ENCODE assay signal across 18 cellular contexts in the genomic region with DNA sequence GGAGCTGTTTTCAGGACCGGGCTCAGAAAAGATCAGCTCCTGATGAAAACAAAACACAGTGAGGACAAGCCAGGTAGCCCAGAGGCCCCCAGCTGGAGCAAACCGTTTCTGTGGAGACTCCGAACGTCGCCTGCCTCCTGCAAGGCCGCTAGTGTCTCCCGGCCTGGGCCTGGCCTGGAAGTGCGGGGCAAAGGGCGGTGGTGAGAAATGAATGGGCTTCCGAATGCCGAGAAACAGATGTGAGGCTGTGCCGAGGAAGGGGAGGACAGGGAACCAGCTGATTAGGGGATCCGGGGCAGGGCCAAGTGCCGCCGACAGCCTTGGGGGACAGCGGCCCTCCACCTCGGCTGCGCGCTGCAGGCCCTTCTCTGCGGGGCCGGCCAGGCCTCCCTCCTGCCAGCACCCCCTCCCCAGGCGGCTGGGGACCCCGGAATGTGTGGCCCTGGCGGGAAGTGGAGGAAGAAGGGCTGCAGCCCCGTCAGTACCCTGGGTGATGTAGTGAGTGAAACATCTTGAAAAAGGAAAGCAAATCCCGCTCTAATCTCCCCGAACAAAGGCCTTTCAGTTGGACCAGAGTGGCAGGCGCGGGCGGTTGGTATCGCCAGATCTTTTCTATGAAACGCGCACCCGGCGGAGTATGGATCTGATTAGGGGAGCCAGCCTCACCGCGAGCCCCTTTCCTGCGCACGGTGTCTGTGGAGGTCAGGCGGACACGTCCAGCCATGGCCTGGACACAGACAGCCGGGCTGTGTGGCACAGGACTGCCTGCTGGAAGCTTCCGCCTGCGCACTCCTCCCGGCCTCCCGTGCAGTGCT. TPM values are rescaled to one million over a fixed set of nuclear protein-coding genes. Genes with fewer than 3 reads are reported as not detected.
A peak's percentile ranks its signal among the peaks of the same experiment; 100 is the strongest.
DNase-seq lines count a peak whose midpoint lies in the region; ATAC-seq, FAIRE-seq and TF ChIP-seq lines count a peak whose summit lies in the region.
"Had no signal": no experiment of that assay in that cellular context is flagged by ENCODE, and none has a peak within 500 bp of the region (broad histone marks: within the 10 kb centered on the region; RNA-seq: fewer than 3 reads in every experiment).

No MANE protein-coding gene starts in this region.

- H4K8ac ChIP-seq in H1 (ENCODE audit: extremely low read depth, insufficient read depth, low read length), result peak overlapping the region; percentile 88

- in situ Hi-C loops in HepG2 (cut with HindIII; ENCODE audit: extremely low pct_ligation_motif_present, low pct_unique_long_range_greater_than_20kb), result no loop called here

- H3K9ac ChIP-seq in HepG2 (ENCODE audit: insufficient read depth, low read depth, low read length), result peak overlapping the region; percentile 5; the same call in 1 of the 2 replicates
- no peak overlapping the region for H3K9ac ChIP-seq in H1 (replicated peaks in 1 of 4; ENCODE audit: extremely low read depth in 1 of 4, low read depth in 3 of 4, low read length in 3 of 4)
- H3K9ac ChIP-seq: BLaER1 treated with 17β-estradiol and CSF1 and Interleukin-3, amounts not matched to agents 10 nM and 100 nM had no signal

- H3K4me2 ChIP-seq in HepG2 (ENCODE audit: low read depth, low read length) (peak overlapping the region; percentile 24; the same call in 1 of the 2 replicates), H1 (ENCODE audit: insufficient read depth in 1 of 2, low read depth in 2 of 2, low read length in 2 of 2) (no peak overlapping the region)
- H3K4me2 ChIP-seq: A549; BLaER1 treated with 17β-estradiol and CSF1 and Interleukin-3, amounts not matched to agents 10 nM and 100 nM had no signal

- TF ChIP-seq RAD21 in HepG2 (CRISPR knock-in tag; IDR thresholded peaks at IDR 0.05) (no peak), H1 (IDR thresholded peaks at IDR 0.05 in 1 of 2, conservative IDR thresholded peaks at IDR 0.05 in 1 of 2; ENCODE audit: low read depth in 2 of 2, low read length in 2 of 2) (no peak)

- no peak overlapping the region for H4K91ac ChIP-seq in H1 (replicated peaks; ENCODE audit: insufficient read length, low read length)

- peak overlapping the region; percentile 39; the same call in 1 of the 2 replicates for H2AK5ac ChIP-seq in H1 (ENCODE audit: low read depth, low read length)

- H3K18ac ChIP-seq in H1 (ENCODE audit: extremely low read depth, low read length), result no peak overlapping the region

- no TSS peak for BruUV-seq in HepG2 (replicated peaks; lab: Mats Ljungman, UMichigan)

- H2BK15ac ChIP-seq in H1 (ENCODE audit: low read length), result no peak overlapping the region

- H3K4me3 ChIP-seq in HepG2 (replicated peaks in 1 of 3; ENCODE audit: insufficient read depth in 1 of 3, low read depth in 2 of 3, low read length in 3 of 3) (no peak overlapping the region), right lobe of liver (no peak overlapping the region), H1 (ENCODE audit: extremely low read depth in 1 of 4, insufficient read depth in 2 of 4, low read depth in 3 of 4, low read length in 4 of 4) (no peak overlapping the region), sigmoid colon (no peak overlapping the region)
- H3K4me3 ChIP-seq in effector memory CD4-positive, alpha-beta T cell (ENCODE audit: insufficient read depth, low read depth, low read length, poor library complexity, severe bottlenecking), result no peak overlapping the region
- H3K4me3 ChIP-seq: A549; BLaER1 treated with 17β-estradiol and CSF1 and Interleukin-3, amounts not matched to agents 10 nM and 100 nM had no signal

- peaks cover 2 to 10% of the 10 kb centered on the region in 2 experiments; a peak in 1 of 5 replicates for H3K27me3 ChIP-seq in HepG2 (ENCODE audit: control insufficient read depth in 1 of 2, insufficient read depth in 2 of 2, low read length in 2 of 2)
- no peaks in the 10 kb centered on the region for H3K27me3 ChIP-seq in right lobe of liver
- peaks cover 0 to 3% (median 0%) of the 10 kb centered on the region in 4 experiments; a peak in 1 of 7 replicates for H3K27me3 ChIP-seq in H1 (replicated peaks in 1 of 4; ENCODE audit: control insufficient read depth in 3 of 4, extremely low read depth in 1 of 4, insufficient read depth in 3 of 4, low read length in 3 of 4)
- H3K27me3 ChIP-seq in sigmoid colon, result peaks cover 0 to 29% (median 9%) of the 10 kb centered on the region in 3 donors
- no peaks in the 10 kb centered on the region for H3K27me3 ChIP-seq in effector memory CD4-positive, alpha-beta T cell (replicated peaks; ENCODE audit: control insufficient read depth, insufficient read depth, low read length, poor library complexity, severe bottlenecking)
- H3K27me3 ChIP-seq: BLaER1 treated with 17β-estradiol and CSF1 and Interleukin-3, amounts not matched to agents 10 nM and 100 nM had no signal

- ATAC-seq in HepG2 (peak; percentile 37), right lobe of liver (no peak)
- ATAC-seq: A549 had no signal

- no peak overlapping the region for H2BK5ac ChIP-seq in H1 (ENCODE audit: low read depth, low read length)

- FAIRE-seq in HepG2 (lab: Jason Lieb, UNC) (no peak), H1 (lab: Jason Lieb, UNC) (no peak)
- FAIRE-seq: A549, G401.6 had no signal

- CTCF ChIA-PET in HepG2 (lab: Yijun Ruan, JAX; ENCODE audit: low intra/inter-chr PET ratio, low total read pairs) (no interaction called here), H1 (lab: Charles Lee; ENCODE audit: partially characterized antibody) (interaction anchor here (1.0 to 1.9 kb wide), 2 partner anchors 13 to 162 kb away, joined by 3 to 5 read pairs; no protein-coding TSS in a partner anchor)

- no peaks in the 10 kb centered on the region for H3K23me2 ChIP-seq in H1 (ENCODE audit: low read depth, low read length)

- H2AFZ ChIP-seq in HepG2 (ENCODE audit: low read length) (no peak overlapping the region), H1 (ENCODE audit: low read length) (no peak overlapping the region)

- H2BK120ac ChIP-seq in H1 (replicated peaks; ENCODE audit: low read depth, low read length), result no peak overlapping the region

- H3K36me3 ChIP-seq in HepG2 (replicated peaks in 1 of 2; ENCODE audit: control insufficient read depth in 1 of 2, insufficient read depth in 2 of 2, low read length in 2 of 2) (no peaks in the 10 kb centered on the region), right lobe of liver (no peaks in the 10 kb centered on the region), H1 (ENCODE audit: control insufficient read depth in 2 of 4, insufficient read depth in 4 of 4, low read length in 3 of 4) (no peaks in the 10 kb centered on the region), sigmoid colon (no peaks in the 10 kb centered on the region)
- no peaks in the 10 kb centered on the region for H3K36me3 ChIP-seq in effector memory CD4-positive, alpha-beta T cell (ENCODE audit: control insufficient read depth, insufficient read depth, low read length)
- H3K36me3 ChIP-seq: BLaER1 treated with 17β-estradiol and CSF1 and Interleukin-3, amounts not matched to agents 10 nM and 100 nM had no signal

- no peak for TF ChIP-seq POLR2A in HepG2 (IDR thresholded peaks at IDR 0.05; ENCODE audit: insufficient read depth in 1 of 2, low read depth in 2 of 2, low read length in 2 of 2)
- no peak for TF ChIP-seq POLR2A in right lobe of liver (IDR thresholded peaks at IDR 0.05)
- no peak for TF ChIP-seq POLR2A in H1 (IDR thresholded peaks at IDR 0.05; ENCODE audit: control extremely low read depth in 1 of 2, low read depth in 2 of 2, low read length in 2 of 2)
- no peak for TF ChIP-seq POLR2A in sigmoid colon (IDR thresholded peaks at IDR 0.05)

- H4K5ac ChIP-seq in H1 (ENCODE audit: insufficient read length, low read depth, low read length), result no peak overlapping the region

- 63% methylated on average over 35 of the region's 46 CpGs for WGBS in HepG2 (ENCODE audit: low lambda C conversion rate)
- 55% methylated on average over 14 of the region's 46 CpGs for WGBS in right lobe of liver (ENCODE audit: insufficient coverage, low coverage, low lambda C conversion rate, missing lambda C conversion rate)
- WGBS in H1 (ENCODE audit: extremely low coverage in 1 of 2, insufficient coverage in 1 of 2, insufficient read length in 1 of 2, insufficient replicate concordance in 2 of 2, low coverage in 1 of 2, low lambda C conversion rate in 2 of 2, missing lambda C conversion rate in 1 of 2), 2 experiments, result 92% methylated on average over 41 of the region's 46 CpGs; no CpG with 5 or more reads in 1 of the 2 experiments
- WGBS in sigmoid colon, 2 donors, result 90 to 91% methylated on average over 46 of the region's 46 CpGs

- H2BK12ac ChIP-seq in H1 (ENCODE audit: low read depth, low read length), result no peak overlapping the region

- H3K27ac ChIP-seq in HepG2 (ENCODE audit: extremely low read length, insufficient read depth, low read length) (no peak overlapping the region), right lobe of liver (no peak overlapping the region), H1 (ENCODE audit: low read depth, low read length) (no peak overlapping the region), sigmoid colon (peak overlapping the region in 3 of 4 donors; percentile 19 to 26 (median 23))
- H3K27ac ChIP-seq in effector memory CD4-positive, alpha-beta T cell (ENCODE audit: insufficient read depth, low read length, poor library complexity, severe bottlenecking), result no peak overlapping the region
- H3K27ac ChIP-seq: A549; BLaER1 treated with 17β-estradiol and CSF1 and Interleukin-3, amounts not matched to agents 10 nM and 100 nM had no signal

- no peak overlapping the region for H3K23ac ChIP-seq in H1 (ENCODE audit: insufficient read length)

- peaks cover 40% of the 10 kb centered on the region for H3K4me1 ChIP-seq in HepG2 (ENCODE audit: insufficient read depth, low read length)
- H3K4me1 ChIP-seq in right lobe of liver, result peaks cover 0 to 19% (median 6%) of the 10 kb centered on the region in 4 donors
- H3K4me1 ChIP-seq in H1 (replicated peaks in 1 of 4; ENCODE audit: control insufficient read depth in 3 of 4, insufficient read depth in 4 of 4, low read length in 3 of 4), result no peaks in the 10 kb centered on the region; a peak in 2 of 7 replicates
- H3K4me1 ChIP-seq in sigmoid colon, result peaks cover 0 to 14% (median 7%) of the 10 kb centered on the region in 4 donors
- no peaks in the 10 kb centered on the region for H3K4me1 ChIP-seq in effector memory CD4-positive, alpha-beta T cell (ENCODE audit: control insufficient read depth, insufficient read depth, low read length, poor library complexity, severe bottlenecking)
- H3K4me1 ChIP-seq: A549; BLaER1 treated with 17β-estradiol and CSF1 and Interleukin-3, amounts not matched to agents 10 nM and 100 nM had no signal

- H3K79me1 ChIP-seq in H1 (ENCODE audit: low read depth, low read length), result no peaks in the 10 kb centered on the region

- no peak overlapping the region for H3K4ac ChIP-seq in H1 (replicated peaks; ENCODE audit: insufficient read length, low read depth, low read length)

- no peak for DNase-seq in HepG2 (ENCODE audit: low spot score)
- no peak for DNase-seq in right lobe of liver
- no peak for DNase-seq in H1 (ENCODE audit: low read depth in 1 of 2, low spot score in 2 of 2)
- DNase-seq in sigmoid colon, result no peak
- DNase-seq in head of caudate nucleus, result no peak
- DNase-seq in effector memory CD4-positive, alpha-beta T cell, result no peak
- no peak for DNase-seq in NCI-H1436 treated with DMSO at 0.1 percent for 48 hours (lab: John Stamatoyannopoulos, UW)
- DNase-seq: DND-41, Kasumi-1, MM.1S, NCI-H1105, NCI-H187, NCI-H226, NCI-H524 treated with DMSO at 0.1 percent for 48 hours had no signal

- H3K14ac ChIP-seq in H1 (ENCODE audit: insufficient read length), result no peak overlapping the region

- H3K9me3 ChIP-seq in HepG2 (ENCODE audit: low read length), result no peaks in the 10 kb centered on the region
- H3K9me3 ChIP-seq in right lobe of liver, result no peaks in the 10 kb centered on the region
- H3K9me3 ChIP-seq in H1 (ENCODE audit: insufficient read depth in 2 of 2, low read depth in 1 of 2, low read length in 1 of 2), result peaks cover 0 to 2% of the 10 kb centered on the region in 2 experiments; a peak in 1 of 4 replicates
- no peaks in the 10 kb centered on the region for H3K9me3 ChIP-seq in sigmoid colon
- H3K9me3 ChIP-seq in effector memory CD4-positive, alpha-beta T cell (ENCODE audit: control insufficient read depth, low read length), result no peaks in the 10 kb centered on the region
- H3K9me3 ChIP-seq: A549; BLaER1 treated with 17β-estradiol and CSF1 and Interleukin-3, amounts not matched to agents 10 nM and 100 nM had no signal

- H4K20me1 ChIP-seq in HepG2 (ENCODE audit: insufficient read depth, low read length) (no peaks in the 10 kb centered on the region), H1 (replicated peaks in 1 of 2; ENCODE audit: control insufficient read depth in 1 of 2, insufficient read depth in 2 of 2, low read length in 2 of 2) (peaks cover 0 to 4% of the 10 kb centered on the region in 2 experiments)

- H2BK20ac ChIP-seq in H1 (ENCODE audit: low read length), result no peak overlapping the region

- intact Hi-C loops in HepG2 (cut with micrococcal nuclease; ENCODE audit: unreplicated experiment) (no loop called here), right lobe of liver (cut with DNase I) (no loop called here), sigmoid colon (cut with DNase I) (no loop called here), head of caudate nucleus (cut with DNase I) (no loop called here)

- no peaks in the 10 kb centered on the region for H3K79me2 ChIP-seq in HepG2 (ENCODE audit: insufficient read depth, low read length)
- H3K79me2 ChIP-seq in H1 (ENCODE audit: control insufficient read depth in 1 of 2, insufficient read depth in 2 of 2, low read length in 2 of 2), result no peaks in the 10 kb centered on the region

- TF ChIP-seq CTCF in HepG2 (CRISPR knock-in tag; IDR thresholded peaks at IDR 0.05), result no peak
- TF ChIP-seq CTCF in right lobe of liver (IDR thresholded peaks at IDR 0.05), result no peak
- TF ChIP-seq CTCF in H1 (IDR thresholded peaks at IDR 0.05; ENCODE audit: control extremely low read depth in 1 of 3, insufficient read depth in 1 of 3, low read depth in 1 of 3, low read length in 3 of 3), result no peak
- TF ChIP-seq CTCF in sigmoid colon (IDR thresholded peaks at IDR 0.05), result no peak

- POLR2A ChIA-PET in HepG2 (lab: Yijun Ruan, JAX) (no interaction called here), H1 (lab: Charles Lee; ENCODE audit: partially characterized antibody) (no interaction called here)

- TF ChIP-seq EP300 in HepG2 (IDR thresholded peaks at IDR 0.05; ENCODE audit: low read depth in 2 of 2, low read length in 2 of 2), result no peak
- no peak for TF ChIP-seq EP300 in HepG2 (CRISPR knock-in tag; IDR thresholded peaks at IDR 0.05; ENCODE audit: borderline replicate concordance)
- TF ChIP-seq EP300 in H1 (IDR thresholded peaks at IDR 0.05; ENCODE audit: borderline replicate concordance in 1 of 2, low read depth in 2 of 2, low read length in 2 of 2), result no peak
- no peak for TF ChIP-seq EP300 in sigmoid colon (IDR thresholded peaks at IDR 0.05)

- no peak overlapping the region for H3K56ac ChIP-seq in H1 (replicated peaks; ENCODE audit: insufficient read length, low read depth, low read length)

RNA-seq across cellular contexts. Expression of a gene that starts 52.6 kb away (rescaled TPM):
- total RNA-seq in HepG2 (2016; rRNA removed; fragmentation: Illumina TruSeq; extraction: Trizol) (0.13 and 0.15 TPM in 2 replicates), right lobe of liver (under 1 TPM; 0.06 to 0.75 (median 0.28) TPM), sigmoid colon (1 to 10 TPM in 1 of 4 donors, under 1 TPM in 3; 0.14 to 1.1 (median 0.60) TPM)
- total RNA-seq in HepG2 (2016; cell fraction: cytosol; rRNA removed; fragmentation: Illumina TruSeq; extraction: Trizol; ENCODE audit: low read depth), result under 0.01 and 0.35 TPM in 2 replicates
- 0.21 and 0.24 TPM in 2 replicates for total RNA-seq in HepG2 (2016; cell fraction: insoluble cytoplasmic fraction; rRNA removed; fragmentation: Illumina TruSeq; extraction: Trizol)
- 0.19 and 0.24 TPM in 2 replicates for total RNA-seq in HepG2 (2016; cell fraction: membrane; rRNA removed; fragmentation: Illumina TruSeq; extraction: Trizol)
- total RNA-seq in HepG2 (2016; cell fraction: nucleus; rRNA removed; fragmentation: Illumina TruSeq; extraction: Trizol), result 0.12 and 1.1 TPM in 2 replicates
- polyA plus RNA-seq in HepG2 (2011; rRNA removed) (0.81 and 1.5 TPM in 2 replicates), H1 (2011; rRNA removed) (0.38 and 0.39 TPM in 2 replicates), sigmoid colon (1 to 10 TPM in 1 of 3 donors, under 1 TPM in 2; under 0.01 to 1.7 (median 0.46) TPM)
- polyA plus RNA-seq in HepG2 (2011; cell fraction: cytosol; rRNA removed), result 0.96 and 1.0 TPM in 2 replicates
- 5.9 and 6.8 TPM in 2 replicates for polyA plus RNA-seq in HepG2 (2011; cell fraction: nucleus; rRNA removed)
- 1.7 and 1.8 TPM in 2 replicates for polyA plus RNA-seq in HepG2 (2012)
- polyA plus RNA-seq in HepG2 (2016; cell fraction: cytosol; fragmentation: Illumina TruSeq; extraction: Trizol; ENCODE audit: low read depth), result not detected in 2 replicates
- 0.15 and 0.46 TPM in 2 replicates for polyA plus RNA-seq in HepG2 (2016; cell fraction: insoluble cytoplasmic fraction; fragmentation: Illumina TruSeq; extraction: Trizol; ENCODE audit: low read depth)
- polyA plus RNA-seq in HepG2 (2016; cell fraction: membrane; fragmentation: Illumina TruSeq; extraction: Trizol; ENCODE audit: low read depth), result 0.13 TPM in 1 of 2 replicates, not detected in the other
- 0.34 and 0.47 TPM in 2 replicates for polyA plus RNA-seq in HepG2 (2016; cell fraction: nucleus; fragmentation: Illumina TruSeq; extraction: Trizol; ENCODE audit: insufficient read depth, low read depth)
- polyA minus RNA-seq in HepG2 (2011; rRNA and poly(A)+ RNA removed; ENCODE audit: low replicate concordance), result 0.40 TPM in 1 of 2 replicates, not detected in the other
- polyA minus RNA-seq in HepG2 (2011; cell fraction: cytosol; rRNA and poly(A)+ RNA removed), result 0.79 and 1.1 TPM in 2 replicates
- polyA minus RNA-seq in HepG2 (2011; cell fraction: nucleus; rRNA and poly(A)+ RNA removed), result 2.1 and 2.4 TPM in 2 replicates
- 0.43 and 0.46 TPM in 2 replicates for total RNA-seq in H1 (2021; fragmentation: NEBNext Ultra II Directional; extraction: Animal tissue kit (Norgen Biotek cat#: 25700))
- 0.54 TPM for polyA plus RNA-seq in H1 (2011; cell fraction: cytosol; rRNA removed)
- polyA plus RNA-seq in H1 (2011; cell fraction: nucleus; rRNA removed), result 1.1 TPM
- 0.25 to 0.69 TPM (median 0.53 TPM) in 4 replicates for polyA plus RNA-seq in H1 (2012, experiment 1 of 2)
- 0.14 TPM for polyA plus RNA-seq in H1 (2012, experiment 2 of 2)
- polyA plus RNA-seq in H1 (2013, experiment 1 of 2), result 0.18 TPM
- polyA plus RNA-seq in H1 (2013, experiment 2 of 2), result 0.26 TPM
- polyA minus RNA-seq in H1 (2011; rRNA and poly(A)+ RNA removed), result 0.13 and 0.24 TPM in 2 replicates
- 0.15 TPM for polyA minus RNA-seq in H1 (2011; cell fraction: cytosol; rRNA and poly(A)+ RNA removed)
- polyA minus RNA-seq in H1 (2011; cell fraction: nucleus; rRNA and poly(A)+ RNA removed), result 1.2 TPM
- polyA plus RNA-seq: IgD-negative memory B cell had no signal

Comparison
In these comparisons a context has a peak if more than half of its experiments do, and no peak if none do; other contexts are left out.
1. H3K27ac ChIP-seq: peak in sigmoid colon (3 of 4); none in HepG2 (single experiment), right lobe of liver (0 of 3), H1 (single experiment) and effector memory CD4-positive, alpha-beta T cell (single experiment).